ENCODE assay signal across 11 cellular contexts in the genomic region with DNA sequence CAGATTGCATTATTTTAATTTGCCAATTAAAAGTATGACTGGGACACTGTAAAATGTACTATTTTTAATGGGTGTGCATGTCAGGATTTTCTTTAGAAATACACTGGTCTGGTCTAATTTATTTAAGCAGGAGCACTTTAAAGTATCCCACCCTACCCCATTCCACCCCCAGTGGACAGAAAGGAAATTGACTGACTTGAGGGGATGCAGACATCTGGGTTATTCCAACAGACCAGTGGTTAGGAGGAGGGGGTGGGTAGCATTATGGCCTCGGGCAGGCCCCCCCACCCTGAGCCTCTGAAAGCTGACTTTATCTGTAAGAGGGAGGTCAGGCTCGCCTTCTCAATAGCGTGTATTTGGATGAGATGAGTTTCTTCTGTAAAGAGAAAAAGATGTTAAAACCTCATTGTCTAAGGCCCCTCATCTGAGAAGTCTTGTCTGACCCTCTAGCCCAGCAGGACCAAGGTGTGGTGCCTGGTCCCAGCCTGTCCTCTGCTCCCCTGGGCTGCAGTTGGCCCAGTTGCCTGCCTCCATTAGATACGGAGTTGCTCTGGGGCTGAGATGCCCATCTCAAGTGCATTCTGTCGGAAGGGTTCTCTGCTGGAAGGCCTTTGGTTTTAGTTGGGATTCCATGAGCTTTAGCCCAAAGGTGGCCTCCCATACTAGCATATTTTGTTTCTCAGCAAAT. TPM values are rescaled to one million over a fixed set of nuclear protein-coding genes. Genes with fewer than 3 reads are reported as not detected.
DNase-seq lines count a peak whose midpoint lies in the region; ATAC-seq, FAIRE-seq and TF ChIP-seq lines count a peak whose summit lies in the region.
"Had no signal": no experiment of that assay in that cellular context is flagged by ENCODE, and none has a peak within 500 bp of the region (broad histone marks: within the 10 kb centered on the region; RNA-seq: fewer than 3 reads in every experiment).

No MANE protein-coding gene starts in this region.

- intact Hi-C loops in K562 (cut with micrococcal nuclease), result no loop called here

- peaks cover 8% of the 10 kb centered on the region for H3K79me1 ChIP-seq in neuronal stem cell (ENCODE audit: low read depth, low read length)

- no peak for TF ChIP-seq RAD21 in K562 (CRISPR knock-in tag; conservative IDR thresholded peaks at IDR 0.05 in 1 of 2, IDR thresholded peaks at IDR 0.05 in 1 of 2)

- no peak for TF ChIP-seq EP300 in K562 (IDR thresholded peaks at IDR 0.05; ENCODE audit: low read length)

- ATAC-seq in K562 (no peak), T-cell (replicated peaks in 1 of 4) (no peak)

- BruUV-seq in K562 (replicated peaks; lab: Mats Ljungman, UMichigan), result no TSS peak

- peaks cover 10% of the 10 kb centered on the region for H3K9me1 ChIP-seq in K562 (ENCODE audit: control insufficient read depth, insufficient read depth, low read length)

- no peak overlapping the region for H2BK12ac ChIP-seq in neuronal stem cell (ENCODE audit: low read length)

- H3K79me2 ChIP-seq in K562 (ENCODE audit: control insufficient read depth, insufficient read depth, low read length), result peaks cover 62% of the 10 kb centered on the region

- H3K18ac ChIP-seq in neuronal stem cell (ENCODE audit: low read length), result no peak overlapping the region

- no peak overlapping the region for H3K14ac ChIP-seq in neuronal stem cell (ENCODE audit: low read length)

- in situ Hi-C loops in K562 (cut with MboI), result no loop called here

- TF ChIP-seq CTCF in HFF-Myc (IDR thresholded peaks at IDR 0.05; ENCODE audit: low read depth, low read length, missing control alignments) (peak; percentile 15), K562 (IDR thresholded peaks at IDR 0.05 in 2 of 3, conservative IDR thresholded peaks at IDR 0.05 in 1 of 3; ENCODE audit: insufficient read depth in 2 of 3, low read depth in 1 of 3, low read length in 3 of 3) (peak; percentile 30 to 36 (median 36); a peak in 5 of 6 replicates), osteocyte (IDR thresholded peaks at IDR 0.05) (peak; percentile 27)

- no peak overlapping the region for H2AK5ac ChIP-seq in neuronal stem cell (ENCODE audit: low read depth, low read length)

- no peaks in the 10 kb centered on the region for H3K9me3 Mint-ChIP-seq in osteocyte (ENCODE audit: unreplicated experiment)
- no peaks in the 10 kb centered on the region for H3K9me3 Mint-ChIP-seq in T-cell
- H3K9me3 Mint-ChIP-seq: dendritic cell treated with granulocyte-macrophage colony-stimulating factor and Interleukin-4, amounts not matched to agents 40 ng/mL and 50 ng/mL, for 4 days had no signal

- no peak overlapping the region for H4K91ac ChIP-seq in neuronal stem cell (ENCODE audit: low read depth, low read length, poor library complexity)

- no peak overlapping the region for H2AFZ ChIP-seq in K562 (ENCODE audit: low read depth, low read length)
- H2AFZ ChIP-seq in neuronal stem cell (ENCODE audit: low read length), result no peak overlapping the region

- H2BK5ac ChIP-seq in neuronal stem cell (ENCODE audit: low read length), result no peak overlapping the region

- CTCF ChIA-PET in K562 (lab: Yijun Ruan, JAX; ENCODE audit: low intra/inter-chr PET ratio), result no interaction called here
- CTCF ChIA-PET in T-cell (lab: Charles Lee), result no interaction called here

- 76% methylated on average over 5 of the region's 5 CpGs for WGBS in K562 (ENCODE audit: insufficient coverage, low coverage, missing lambda C conversion rate)
- no CpG with 5 or more reads among the region's 5 CpGs for WGBS in neuronal stem cell (ENCODE audit: extremely low coverage in 2 of 2, insufficient read length in 2 of 2, insufficient replicate concordance in 1 of 2), 2 donors

- no peak overlapping the region for H3K23ac ChIP-seq in neuronal stem cell (ENCODE audit: low read depth, low read length, poor library complexity)

- H3K36me3 Mint-ChIP-seq in osteocyte (ENCODE audit: unreplicated experiment) (peaks cover 53% of the 10 kb centered on the region), T-cell (peaks cover 52% of the 10 kb centered on the region)

- H3K4me1 ChIP-seq in K562 (replicated peaks in 1 of 2; ENCODE audit: control insufficient read depth in 2 of 2, insufficient read depth in 2 of 2, low read length in 2 of 2) (peaks cover 20 to 21% of the 10 kb centered on the region in 2 experiments; a peak in 4 of 5 replicates), neuronal stem cell (ENCODE audit: control insufficient read depth in 2 of 2, insufficient read depth in 1 of 2, low read depth in 1 of 2, low read length in 2 of 2) (peaks cover 9 to 11% of the 10 kb centered on the region in 2 donors)

- H3K27me3 ChIP-seq in K562 (ENCODE audit: control insufficient read depth in 2 of 2, insufficient read depth in 2 of 2, low read length in 2 of 2) (no peaks in the 10 kb centered on the region), neuronal stem cell (ENCODE audit: control insufficient read depth in 3 of 3, insufficient read depth in 3 of 3, low read depth in 1 of 3, low read length in 3 of 3) (no peaks in the 10 kb centered on the region)

- H3K9ac ChIP-seq in K562 (ENCODE audit: insufficient read depth in 1 of 2, low read depth in 2 of 2, low read length in 2 of 2) (no peak overlapping the region), neuronal stem cell (ENCODE audit: low read depth, low read length, poor library complexity) (no peak overlapping the region)

- no peaks in the 10 kb centered on the region for H3K27me3 Mint-ChIP-seq in osteocyte (ENCODE audit: unreplicated experiment)
- H3K27me3 Mint-ChIP-seq in T-cell, result peaks cover 0 to 3% of the 10 kb centered on the region in 2 donors
- H3K27me3 Mint-ChIP-seq: dendritic cell treated with granulocyte-macrophage colony-stimulating factor and Interleukin-4, amounts not matched to agents 40 ng/mL and 50 ng/mL, for 4 days had no signal

- H4K20me1 ChIP-seq in K562 (replicated peaks; ENCODE audit: control insufficient read depth, insufficient read depth, low read length), result peaks cover 79% of the 10 kb centered on the region

- no peak for FAIRE-seq in K562 (lab: Jason Lieb, UNC)

- DNase-seq in NCI-H82 (lab: John Stamatoyannopoulos, UW) (peak; percentile 39), NCI-H82 treated with DMSO at 0.1 percent for 48 hours (lab: John Stamatoyannopoulos, UW; ENCODE audit: unreplicated experiment) (no peak), HFF-Myc (ENCODE audit: extremely low read depth, low read depth) (no peak), K562 (ENCODE audit: extremely low read depth in 1 of 4, low spot score in 3 of 4) (peak in 2 of 4 experiments; percentile 53), osteocyte (ENCODE audit: extremely low spot score, unreplicated experiment) (no peak), neuronal stem cell (ENCODE audit: low spot score) (no peak), T-cell (no peak), HuH-7.5 (ENCODE audit: low spot score) (no peak)
- DNase-seq: KBM-7 had no signal

- H4K8ac ChIP-seq in neuronal stem cell (ENCODE audit: low read depth, low read length), result no peak overlapping the region

- no peak overlapping the region for H3K27ac Mint-ChIP-seq in osteocyte (ENCODE audit: unreplicated experiment)
- no peak overlapping the region for H3K27ac Mint-ChIP-seq in T-cell

- POLR2A ChIA-PET in K562 (lab: Yijun Ruan, JAX) (interaction anchor here (0.6 to 12.7 kb wide), 4 partner anchors 12 to 174 kb away, joined by 3 to 162 read pairs (median 4); a partner anchor contains a TSS), T-cell (lab: Charles Lee) (no interaction called here)

- no peak overlapping the region for H2BK120ac ChIP-seq in neuronal stem cell (ENCODE audit: low read depth, low read length)

- no peak overlapping the region for H3K4ac ChIP-seq in neuronal stem cell (ENCODE audit: low read length)

- no peak for TF ChIP-seq POLR2A in K562 (conservative IDR thresholded peaks at IDR 0.05)

- H3K4me1 Mint-ChIP-seq in osteocyte (ENCODE audit: unreplicated experiment), result peaks cover 25% of the 10 kb centered on the region
- peaks cover 40 to 47% (median 45%) of the 10 kb centered on the region in 3 donors for H3K4me1 Mint-ChIP-seq in T-cell

- H3K27ac ChIP-seq in K562 (ENCODE audit: extremely low read depth, low read depth, low read length), result no peak overlapping the region
- H3K27ac ChIP-seq in neuronal stem cell (replicated peaks; ENCODE audit: low read length), result no peak overlapping the region
- H3K27ac ChIP-seq: prostate gland had no signal

- H3K9me3 ChIP-seq in K562 (replicated peaks; ENCODE audit: control insufficient read depth, insufficient read depth, low read depth, low read length) (no peaks in the 10 kb centered on the region), neuronal stem cell (replicated peaks in 1 of 2; ENCODE audit: control insufficient read depth in 2 of 2, insufficient read depth in 1 of 2, low read depth in 1 of 2, low read length in 2 of 2) (no peaks in the 10 kb centered on the region)
- H3K9me3 ChIP-seq: prostate gland had no signal

- no peak overlapping the region for H3K4me3 Mint-ChIP-seq in osteocyte (ENCODE audit: unreplicated experiment)
- H3K4me3 Mint-ChIP-seq in T-cell, result no peak overlapping the region
- H3K4me3 Mint-ChIP-seq: dendritic cell treated with granulocyte-macrophage colony-stimulating factor and Interleukin-4, amounts not matched to agents 40 ng/mL and 50 ng/mL, for 4 days had no signal

- H3K36me3 ChIP-seq in K562 (ENCODE audit: control insufficient read depth, insufficient read depth, low read length) (peaks cover 85% of the 10 kb centered on the region), neuronal stem cell (replicated peaks in 1 of 2; ENCODE audit: control insufficient read depth in 2 of 2, insufficient read depth in 2 of 2, low read length in 2 of 2) (peaks cover 76 to 84% of the 10 kb centered on the region in 2 donors)

- H3K4me3 ChIP-seq in HFF-Myc (replicated peaks; ENCODE audit: low read depth, low read length) (no peak overlapping the region), K562 (no peak overlapping the region), neuronal stem cell (ENCODE audit: low read length in 2 of 2) (no peak overlapping the region)
- H3K4me3 ChIP-seq: prostate gland had no signal

- H3K4me2 ChIP-seq in K562 (ENCODE audit: insufficient read depth, low read length) (no peak overlapping the region), neuronal stem cell (ENCODE audit: insufficient read depth, low read length, poor library complexity, severe bottlenecking) (no peak overlapping the region)

- H2BK15ac ChIP-seq in neuronal stem cell (ENCODE audit: low read length), result no peak overlapping the region

RNA-seq across cellular contexts. Expression of a gene that starts 4.4 kb away (rescaled TPM):
- 107 and 112 TPM in 2 replicates for total RNA-seq in K562 (2011; cell fraction: chromatin; rRNA removed; ENCODE audit: low replicate concordance)
- total RNA-seq in K562 (2011; cell fraction: nucleolus; rRNA removed), result 50.4 and 55.9 TPM in 2 replicates
- 93.1 and 119 TPM in 2 replicates for total RNA-seq in K562 (2011; cell fraction: nucleoplasm; rRNA removed)
- total RNA-seq in K562 (2014; rRNA removed) (236 and 251 TPM in 2 replicates), K562 (2014; rRNA removed; fragmentation: Illumina TruSeq; extraction: Trizol) (193 and 210 TPM in 2 replicates), K562 (2015; rRNA removed; fragmentation: Illumina TruSeq; extraction: Trizol) (213 and 223 TPM in 2 replicates), K562 (2021) (299 and 351 TPM in 2 replicates), osteocyte (128 and 131 TPM in 2 replicates), T-cell (10 to 100 TPM; 78.8 to 89.2 (median 85.1) TPM)
- polyA plus RNA-seq in K562 (2011; rRNA removed) (160 and 253 TPM in 2 replicates), K562 (2014; fragmentation: Illumina TruSeq; extraction: Trizol) (284 and 307 TPM in 2 replicates), K562 (2014; fragmentation: Nextera tagmentation; extraction: Ambion mirVana) (10 to 100 TPM; 34.6 to 44.7 TPM), K562 (2014; rRNA removed) (404 and 425 TPM in 2 replicates)
- polyA plus RNA-seq in K562 (2011; cell fraction: cytosol; rRNA removed), result 229 and 236 TPM in 2 replicates
- polyA plus RNA-seq in K562 (2011; cell fraction: nucleus; rRNA removed), result 131 TPM in 2 replicates
- polyA plus RNA-seq in K562 (2012), result 175 and 305 TPM in 2 replicates
- 75.6 and 103 TPM in 2 replicates for polyA minus RNA-seq in K562 (2011; rRNA and poly(A)+ RNA removed)
- 69.1 and 82.2 TPM in 2 replicates for polyA minus RNA-seq in K562 (2011; cell fraction: cytosol; rRNA and poly(A)+ RNA removed)
- 31.9 and 48.4 TPM in 2 replicates for polyA minus RNA-seq in K562 (2011; cell fraction: nucleus; rRNA and poly(A)+ RNA removed)
- polyA plus RNA-seq in neuronal stem cell (2013, experiment 1 of 2), result 252 TPM
- polyA plus RNA-seq in neuronal stem cell (2013, experiment 2 of 2), result 248 TPM

RNA-seq across cellular contexts. Expression of a gene that starts 21.5 kb away (rescaled TPM):
- 0.14 TPM in 1 of 2 replicates, not detected in the other for total RNA-seq in K562 (2011; cell fraction: chromatin; rRNA removed; ENCODE audit: low replicate concordance)
- not detected in 2 replicates for total RNA-seq in K562 (2011; cell fraction: nucleolus; rRNA removed)
- total RNA-seq in K562 (2011; cell fraction: nucleoplasm; rRNA removed), result not detected in 2 replicates
- not detected in 2 replicates for total RNA-seq in K562 (2014; rRNA removed)
- total RNA-seq in K562 (2014; rRNA removed; fragmentation: Illumina TruSeq; extraction: Trizol), result 0.04 TPM in 1 of 2 replicates, not detected in the other
- not detected in 2 replicates for total RNA-seq in K562 (2015; rRNA removed; fragmentation: Illumina TruSeq; extraction: Trizol)
- not detected in 2 replicates for total RNA-seq in K562 (2021)
- 0.03 TPM in 1 of 2 replicates, not detected in the other for polyA plus RNA-seq in K562 (2011; rRNA removed)
- not detected in 2 replicates for polyA plus RNA-seq in K562 (2011; cell fraction: cytosol; rRNA removed)
- polyA plus RNA-seq in K562 (2011; cell fraction: nucleus; rRNA removed), result not detected in 2 replicates
- not detected in 2 replicates for polyA plus RNA-seq in K562 (2012)
- not detected in 2 replicates for polyA plus RNA-seq in K562 (2014; fragmentation: Illumina TruSeq; extraction: Trizol)
- polyA plus RNA-seq in K562 (2014; fragmentation: Nextera tagmentation; extraction: Ambion mirVana), result not detected
- not detected in 2 replicates for polyA plus RNA-seq in K562 (2014; rRNA removed)
- 0.06 TPM in 1 of 2 replicates, not detected in the other for polyA minus RNA-seq in K562 (2011; rRNA and poly(A)+ RNA removed)
- polyA minus RNA-seq in K562 (2011; cell fraction: cytosol; rRNA and poly(A)+ RNA removed), result not detected in 2 replicates
- polyA minus RNA-seq in K562 (2011; cell fraction: nucleus; rRNA and poly(A)+ RNA removed), result not detected in 2 replicates
- not detected in 2 replicates for total RNA-seq in osteocyte
- polyA plus RNA-seq in neuronal stem cell (2013, experiment 1 of 2), result not detected
- polyA plus RNA-seq in neuronal stem cell (2013, experiment 2 of 2), result not detected
- not detected for total RNA-seq in T-cell

RNA-seq across cellular contexts. Expression of a gene that starts 23.9 kb away (rescaled TPM):
- 203 and 378 TPM in 2 replicates for total RNA-seq in K562 (2011; cell fraction: chromatin; rRNA removed; ENCODE audit: low replicate concordance)
- total RNA-seq in K562 (2011; cell fraction: nucleolus; rRNA removed), result 205 and 217 TPM in 2 replicates
- 219 and 287 TPM in 2 replicates for total RNA-seq in K562 (2011; cell fraction: nucleoplasm; rRNA removed)
- total RNA-seq in K562 (2014; rRNA removed), result 18.6 and 21.6 TPM in 2 replicates
- 13.9 and 18.4 TPM in 2 replicates for total RNA-seq in K562 (2014; rRNA removed; fragmentation: Illumina TruSeq; extraction: Trizol)
- total RNA-seq in K562 (2015; rRNA removed; fragmentation: Illumina TruSeq; extraction: Trizol), result 16.7 and 17.1 TPM in 2 replicates
- total RNA-seq in K562 (2021), result 34.0 and 34.7 TPM in 2 replicates
- polyA plus RNA-seq in K562 (2011; rRNA removed), result 25.6 and 40.7 TPM in 2 replicates
- 18.3 and 25.8 TPM in 2 replicates for polyA plus RNA-seq in K562 (2011; cell fraction: cytosol; rRNA removed)
- polyA plus RNA-seq in K562 (2011; cell fraction: nucleus; rRNA removed), result 126 and 156 TPM in 2 replicates
- polyA plus RNA-seq in K562 (2012), result 19.8 and 52.3 TPM in 2 replicates
- polyA plus RNA-seq in K562 (2014; fragmentation: Illumina TruSeq; extraction: Trizol), result 19.6 and 20.1 TPM in 2 replicates
- polyA plus RNA-seq in K562 (2014; fragmentation: Nextera tagmentation; extraction: Ambion mirVana), result 1 to 10 TPM; 4.7 to 6.5 TPM
- polyA plus RNA-seq in K562 (2014; rRNA removed), result 31.9 and 32.0 TPM in 2 replicates
- 33.9 and 36.4 TPM in 2 replicates for polyA minus RNA-seq in K562 (2011; rRNA and poly(A)+ RNA removed)
- polyA minus RNA-seq in K562 (2011; cell fraction: cytosol; rRNA and poly(A)+ RNA removed), result 9.2 and 15.5 TPM in 2 replicates
- 71.5 and 72.2 TPM in 2 replicates for polyA minus RNA-seq in K562 (2011; cell fraction: nucleus; rRNA and poly(A)+ RNA removed)
- 70.2 and 71.3 TPM in 2 replicates for total RNA-seq in osteocyte
- 13.6 TPM for polyA plus RNA-seq in neuronal stem cell (2013, experiment 1 of 2)
- polyA plus RNA-seq in neuronal stem cell (2013, experiment 2 of 2), result 13.2 TPM
- 100 to 1,000 TPM; 135 to 208 (median 193) TPM for total RNA-seq in T-cell

RNA-seq across cellular contexts. Expression of a gene that starts 55.0 kb away (rescaled TPM):
- 43.3 and 92.9 TPM in 2 replicates for total RNA-seq in K562 (2011; cell fraction: chromatin; rRNA removed; ENCODE audit: low replicate concordance)
- 96.6 and 97.4 TPM in 2 replicates for total RNA-seq in K562 (2011; cell fraction: nucleolus; rRNA removed)
- total RNA-seq in K562 (2011; cell fraction: nucleoplasm; rRNA removed), result 76.8 and 91.9 TPM in 2 replicates
- total RNA-seq in K562 (2014; rRNA removed) (559 and 622 TPM in 2 replicates), K562 (2014; rRNA removed; fragmentation: Illumina TruSeq; extraction: Trizol) (128 and 144 TPM in 2 replicates), K562 (2015; rRNA removed; fragmentation: Illumina TruSeq; extraction: Trizol) (255 and 258 TPM in 2 replicates), K562 (2021) (304 and 309 TPM in 2 replicates), osteocyte (91.0 and 94.2 TPM in 2 replicates), T-cell (10 to 100 TPM; 61.2 to 95.6 (median 91.2) TPM)
- polyA plus RNA-seq in K562 (2011; rRNA removed) (140 and 146 TPM in 2 replicates), K562 (2014; fragmentation: Illumina TruSeq; extraction: Trizol) (143 and 312 TPM in 2 replicates), K562 (2014; fragmentation: Nextera tagmentation; extraction: Ambion mirVana) (100 to 1,000 TPM in 1 of 2 experiments, 10 to 100 TPM in 1; 52.8 to 124 TPM), K562 (2014; rRNA removed) (302 and 369 TPM in 2 replicates)
- 191 and 212 TPM in 2 replicates for polyA plus RNA-seq in K562 (2011; cell fraction: cytosol; rRNA removed)
- polyA plus RNA-seq in K562 (2011; cell fraction: nucleus; rRNA removed), result 106 and 110 TPM in 2 replicates
- polyA plus RNA-seq in K562 (2012), result 178 and 294 TPM in 2 replicates
- polyA minus RNA-seq in K562 (2011; rRNA and poly(A)+ RNA removed), result 66.3 and 75.7 TPM in 2 replicates
- 79.6 and 136 TPM in 2 replicates for polyA minus RNA-seq in K562 (2011; cell fraction: cytosol; rRNA and poly(A)+ RNA removed)
- 44.0 and 63.9 TPM in 2 replicates for polyA minus RNA-seq in K562 (2011; cell fraction: nucleus; rRNA and poly(A)+ RNA removed)
- polyA plus RNA-seq in neuronal stem cell (2013, experiment 1 of 2), result 177 TPM
- 166 TPM for polyA plus RNA-seq in neuronal stem cell (2013, experiment 2 of 2)
